Comparison of ENCODE assay signal across 2 cellular contexts in the genomic region with DNA sequence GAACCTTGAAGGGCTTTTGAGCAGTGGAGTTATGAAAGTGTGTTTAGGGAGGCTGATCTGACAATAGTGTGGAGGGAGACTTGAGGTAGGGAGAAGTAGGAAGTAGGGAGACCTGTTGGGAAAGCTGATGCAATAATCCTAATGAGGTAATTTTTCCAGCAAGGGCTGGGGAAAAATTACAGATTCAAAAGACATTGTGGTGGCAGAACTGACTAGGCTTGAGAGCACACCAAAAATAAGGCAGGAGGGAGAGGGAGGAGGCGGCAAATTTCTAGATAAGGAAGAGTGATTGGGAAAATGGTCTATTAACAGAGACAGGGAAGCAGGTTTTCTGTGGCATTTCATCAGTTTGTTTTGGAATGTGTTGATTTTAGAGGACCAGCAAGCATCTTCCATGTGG.
TF ChIP-seq lines count a peak whose summit lies in the region.

No MANE protein-coding gene starts in this region.

TF ChIP-seq in HCT116, 20 proteins besides CTCF, POLR2A, EP300 and RAD21:
- TF ChIP-seq POLR2AphosphoS5 (IDR thresholded peaks at IDR 0.05; ENCODE audit: low read depth, low read length): no peak
- no peak for TF ChIP-seq ZNF274 (IDR thresholded peaks at IDR 0.05; ENCODE audit: low read depth, low read length)
- no peak for TF ChIP-seq EGR1 (IDR thresholded peaks at IDR 0.05; ENCODE audit: low read depth)
- TF ChIP-seq SIN3A (IDR thresholded peaks at IDR 0.05; ENCODE audit: low read depth): no peak
- TF ChIP-seq SP1 (IDR thresholded peaks at IDR 0.05; ENCODE audit: low read depth): 0 out of 2 replicates have a peak, but pooled peaks have one; percentile 10
- TF ChIP-seq ELF1 (IDR thresholded peaks at IDR 0.05; ENCODE audit: borderline replicate concordance, low read depth): no peak
- TF ChIP-seq SRF (IDR thresholded peaks at IDR 0.05; ENCODE audit: low read depth): no peak
TF ChIP-seq in HCT116: peak in this region for 1.

TF ChIP-seq in K562, 482 proteins besides CTCF, POLR2A, EP300 and RAD21:
- TF ChIP-seq JUND (IDR thresholded peaks at IDR 0.05; ENCODE audit: borderline replicate concordance, low read depth, low read length) (peak; percentile 38; the same call in 1 of the 2 replicates), JUND (tag; IDR thresholded peaks at IDR 0.05; ENCODE audit: borderline replicate concordance, low read depth, low read length) (no peak; the same call in 2 of the 3 replicates), JUN (IDR thresholded peaks at IDR 0.05; ENCODE audit: borderline replicate concordance, low read depth, low read length) (0 out of 2 replicates have a peak, but pooled peaks have one; percentile 38), JUN (CRISPR knock-in tag; IDR thresholded peaks at IDR 0.05; ENCODE audit: borderline replicate concordance) (no peak), FOXA3 (CRISPR knock-in tag; conservative IDR thresholded peaks at IDR 0.05 in 1 of 2, IDR thresholded peaks at IDR 0.05 in 1 of 2) (no peak), CEBPG (CRISPR knock-in tag; IDR thresholded peaks at IDR 0.05) (peak; percentile 60; the same call in 1 of the 2 replicates), CEBPG (tag; conservative IDR thresholded peaks at IDR 0.05 in 1 of 2, IDR thresholded peaks at IDR 0.05 in 1 of 2) (peak; percentile 93 to 96), ZSCAN32 (CRISPR knock-in tag; IDR thresholded peaks at IDR 0.05) (peak; percentile 86), GABPA (tag; conservative IDR thresholded peaks at IDR 0.05; ENCODE audit: low read depth) (0 out of 2 replicates have a peak, but pooled peaks have one; percentile 3), ATF7 (IDR thresholded peaks at IDR 0.05) (peak; percentile 64), HNRNPUL1 (IDR thresholded peaks at IDR 0.05; ENCODE audit: low read length) (no peak), ZNF311 (CRISPR knock-in tag; IDR thresholded peaks at IDR 0.05) (no peak), CEBPB (tag; IDR thresholded peaks at IDR 0.05) (peak; percentile 70), TRIM24 (IDR thresholded peaks at IDR 0.05) (peak; percentile 40 to 43; a peak in 1 of 4 replicates), SMARCA4 (IDR thresholded peaks at IDR 0.05) (0 out of 2 replicates have a peak, but pooled peaks have one; percentile 28), YY1 (IDR thresholded peaks at IDR 0.05; ENCODE audit: borderline replicate concordance in 1 of 3, control insufficient read depth in 1 of 3, extremely low read depth in 1 of 3, insufficient read depth in 3 of 3, insufficient read length in 1 of 3, insufficient replicate concordance in 2 of 3, low read depth in 1 of 3, low read length in 2 of 3) (no peak)
- TF ChIP-seq, protein P1, sequence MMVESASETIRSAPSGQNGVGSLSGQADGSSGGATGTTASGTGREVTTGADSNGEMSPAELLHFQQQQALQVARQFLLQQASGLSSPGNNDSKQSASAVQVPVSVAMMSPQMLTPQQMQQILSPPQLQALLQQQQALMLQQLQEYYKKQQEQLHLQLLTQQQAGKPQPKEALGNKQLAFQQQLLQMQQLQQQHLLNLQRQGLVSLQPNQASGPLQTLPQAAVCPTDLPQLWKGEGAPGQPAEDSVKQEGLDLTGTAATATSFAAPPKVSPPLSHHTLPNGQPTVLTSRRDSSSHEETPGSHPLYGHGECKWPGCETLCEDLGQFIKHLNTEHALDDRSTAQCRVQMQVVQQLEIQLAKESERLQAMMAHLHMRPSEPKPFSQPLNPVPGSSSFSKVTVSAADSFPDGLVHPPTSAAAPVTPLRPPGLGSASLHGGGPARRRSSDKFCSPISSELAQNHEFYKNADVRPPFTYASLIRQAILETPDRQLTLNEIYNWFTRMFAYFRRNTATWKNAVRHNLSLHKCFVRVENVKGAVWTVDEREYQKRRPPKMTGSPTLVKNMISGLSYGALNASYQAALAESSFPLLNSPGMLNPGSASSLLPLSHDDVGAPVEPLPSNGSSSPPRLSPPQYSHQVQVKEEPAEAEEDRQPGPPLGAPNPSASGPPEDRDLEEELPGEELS (CRISPR knock-in tag; IDR thresholded peaks at IDR 0.05; ENCODE audit: borderline replicate concordance): no peak
- TF ChIP-seq, protein P2, sequence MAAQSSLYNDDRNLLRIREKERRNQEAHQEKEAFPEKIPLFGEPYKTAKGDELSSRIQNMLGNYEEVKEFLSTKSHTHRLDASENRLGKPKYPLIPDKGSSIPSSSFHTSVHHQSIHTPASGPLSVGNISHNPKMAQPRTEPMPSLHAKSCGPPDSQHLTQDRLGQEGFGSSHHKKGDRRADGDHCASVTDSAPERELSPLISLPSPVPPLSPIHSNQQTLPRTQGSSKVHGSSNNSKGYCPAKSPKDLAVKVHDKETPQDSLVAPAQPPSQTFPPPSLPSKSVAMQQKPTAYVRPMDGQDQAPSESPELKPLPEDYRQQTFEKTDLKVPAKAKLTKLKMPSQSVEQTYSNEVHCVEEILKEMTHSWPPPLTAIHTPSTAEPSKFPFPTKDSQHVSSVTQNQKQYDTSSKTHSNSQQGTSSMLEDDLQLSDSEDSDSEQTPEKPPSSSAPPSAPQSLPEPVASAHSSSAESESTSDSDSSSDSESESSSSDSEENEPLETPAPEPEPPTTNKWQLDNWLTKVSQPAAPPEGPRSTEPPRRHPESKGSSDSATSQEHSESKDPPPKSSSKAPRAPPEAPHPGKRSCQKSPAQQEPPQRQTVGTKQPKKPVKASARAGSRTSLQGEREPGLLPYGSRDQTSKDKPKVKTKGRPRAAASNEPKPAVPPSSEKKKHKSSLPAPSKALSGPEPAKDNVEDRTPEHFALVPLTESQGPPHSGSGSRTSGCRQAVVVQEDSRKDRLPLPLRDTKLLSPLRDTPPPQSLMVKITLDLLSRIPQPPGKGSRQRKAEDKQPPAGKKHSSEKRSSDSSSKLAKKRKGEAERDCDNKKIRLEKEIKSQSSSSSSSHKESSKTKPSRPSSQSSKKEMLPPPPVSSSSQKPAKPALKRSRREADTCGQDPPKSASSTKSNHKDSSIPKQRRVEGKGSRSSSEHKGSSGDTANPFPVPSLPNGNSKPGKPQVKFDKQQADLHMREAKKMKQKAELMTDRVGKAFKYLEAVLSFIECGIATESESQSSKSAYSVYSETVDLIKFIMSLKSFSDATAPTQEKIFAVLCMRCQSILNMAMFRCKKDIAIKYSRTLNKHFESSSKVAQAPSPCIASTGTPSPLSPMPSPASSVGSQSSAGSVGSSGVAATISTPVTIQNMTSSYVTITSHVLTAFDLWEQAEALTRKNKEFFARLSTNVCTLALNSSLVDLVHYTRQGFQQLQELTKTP (IDR thresholded peaks at IDR 0.05; ENCODE audit: low read depth in 1 of 2, partially characterized antibody in 2 of 2): peak in 1 of 2 experiments; percentile 11
- TF ChIP-seq, protein P3, sequence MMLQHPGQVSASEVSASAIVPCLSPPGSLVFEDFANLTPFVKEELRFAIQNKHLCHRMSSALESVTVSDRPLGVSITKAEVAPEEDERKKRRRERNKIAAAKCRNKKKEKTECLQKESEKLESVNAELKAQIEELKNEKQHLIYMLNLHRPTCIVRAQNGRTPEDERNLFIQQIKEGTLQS (IDR thresholded peaks at IDR 0.05): peak; percentile 86
- TF ChIP-seq, protein P3 (CRISPR knock-in tag; conservative IDR thresholded peaks at IDR 0.05): no peak
- TF ChIP-seq, protein P4, sequence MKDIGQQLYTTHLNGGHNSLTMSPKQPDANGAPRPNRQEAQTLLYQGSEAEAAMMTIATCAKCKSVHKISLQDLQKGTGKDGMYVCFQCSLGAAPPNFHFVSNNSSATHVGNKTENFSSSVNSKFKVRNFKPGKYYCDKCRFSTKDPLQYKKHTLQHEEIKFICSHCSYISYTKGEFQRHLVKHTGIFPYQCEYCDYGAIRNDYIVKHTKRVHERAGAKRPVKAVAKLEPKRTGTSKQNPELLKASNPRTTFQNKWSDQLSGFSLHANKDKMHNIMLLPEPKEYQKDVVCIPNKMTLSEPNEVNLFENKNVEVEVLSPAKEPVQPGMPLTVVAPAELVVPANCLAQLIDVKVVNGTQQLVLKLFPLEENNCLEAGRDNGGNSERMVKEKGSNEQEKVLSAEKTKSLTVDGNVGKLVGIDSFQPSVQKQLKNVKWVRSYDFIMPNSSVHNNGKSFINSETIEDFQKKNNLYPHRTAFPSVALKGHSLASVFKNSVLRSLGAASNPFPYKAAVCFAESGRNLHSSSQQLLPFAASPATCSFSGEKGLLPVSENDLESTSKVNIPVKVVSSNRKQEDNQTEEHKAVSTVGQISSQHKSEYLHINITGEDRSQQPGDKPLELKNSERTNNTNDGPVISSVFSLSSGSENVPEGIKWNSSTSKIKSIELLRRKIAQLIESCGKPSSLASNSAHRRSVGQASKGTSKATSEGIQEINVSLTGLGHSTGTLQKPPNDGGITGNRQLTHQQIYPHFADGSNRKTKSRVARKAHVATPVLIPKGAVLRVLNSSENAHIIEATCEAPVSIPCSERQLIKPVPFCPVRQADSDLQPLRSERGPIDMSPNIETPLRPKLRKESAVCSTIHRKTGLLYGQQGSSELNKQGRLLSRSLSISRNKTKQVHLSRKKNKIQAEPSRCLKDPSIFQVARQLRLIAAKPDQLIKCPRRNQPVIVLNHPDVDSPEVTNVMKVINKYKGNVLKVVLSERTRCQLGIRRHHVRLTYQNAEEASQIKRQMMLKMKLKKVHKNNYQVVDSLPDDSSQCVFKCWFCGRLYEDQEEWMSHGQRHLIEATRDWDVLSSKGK (CRISPR knock-in tag; IDR thresholded peaks at IDR 0.05): no peak
- TF ChIP-seq, protein P5, sequence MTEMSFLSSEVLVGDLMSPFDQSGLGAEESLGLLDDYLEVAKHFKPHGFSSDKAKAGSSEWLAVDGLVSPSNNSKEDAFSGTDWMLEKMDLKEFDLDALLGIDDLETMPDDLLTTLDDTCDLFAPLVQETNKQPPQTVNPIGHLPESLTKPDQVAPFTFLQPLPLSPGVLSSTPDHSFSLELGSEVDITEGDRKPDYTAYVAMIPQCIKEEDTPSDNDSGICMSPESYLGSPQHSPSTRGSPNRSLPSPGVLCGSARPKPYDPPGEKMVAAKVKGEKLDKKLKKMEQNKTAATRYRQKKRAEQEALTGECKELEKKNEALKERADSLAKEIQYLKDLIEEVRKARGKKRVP (CRISPR knock-in tag; IDR thresholded peaks at IDR 0.05): peak; percentile 72
